39 cellular contexts compared by ENCODE assay signal in the genomic region with DNA sequence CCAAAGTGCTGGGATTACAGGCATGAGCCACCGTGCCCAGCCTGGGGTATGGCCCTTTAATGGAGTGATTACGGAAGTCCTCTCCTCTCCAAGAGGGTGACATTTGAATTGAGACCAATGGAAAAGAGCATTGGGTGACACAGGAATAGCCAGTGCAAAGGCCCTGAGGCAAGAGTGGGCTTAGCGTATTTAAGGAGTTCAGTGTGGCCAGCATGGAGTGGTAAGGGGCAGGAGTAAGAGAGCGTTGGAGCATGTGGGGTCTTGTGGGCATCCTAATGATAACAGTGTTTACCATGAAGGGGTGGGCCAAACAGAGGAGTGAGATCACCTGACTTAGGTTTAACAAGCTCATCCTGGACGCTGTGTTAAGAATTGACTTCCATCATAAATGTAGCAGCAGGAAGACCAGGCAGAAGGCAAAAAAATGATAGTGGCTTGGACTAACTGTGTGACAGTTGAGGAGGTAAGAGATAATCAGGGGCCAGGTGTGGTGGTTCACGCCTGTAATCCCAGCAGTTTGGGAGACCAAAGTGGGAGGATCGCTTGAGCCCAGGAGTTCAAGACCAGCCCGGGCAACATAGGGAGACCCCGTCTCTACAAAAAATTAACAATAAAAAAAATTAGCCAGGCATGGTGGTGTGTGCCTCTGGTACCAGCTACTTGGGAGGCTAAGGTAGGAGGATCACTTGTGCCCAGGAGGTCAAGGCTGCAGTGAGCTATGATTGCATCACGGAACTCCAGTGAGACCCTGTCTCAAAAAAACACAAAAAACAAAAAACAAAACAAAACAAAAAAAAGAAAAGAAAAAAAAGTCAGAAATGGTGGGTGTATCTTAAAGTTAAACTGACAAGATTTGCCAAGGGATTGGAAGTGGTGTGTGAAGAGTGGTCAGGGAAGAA. TPM values are rescaled to one million over a fixed set of nuclear protein-coding genes. Genes with fewer than 3 reads are reported as not detected.
"Had no signal": no experiment of that assay in that cellular context is flagged by ENCODE, and none has a peak within 500 bp of the region (broad histone marks: within the 10 kb centered on the region; RNA-seq: fewer than 3 reads in every experiment).

No MANE protein-coding gene starts in this region.

- H3K4me1 Mint-ChIP-seq: activated B cell treated with CpG ODN at 0.5 μM for 24 hours had no signal

- H3K27me3 Mint-ChIP-seq: activated B cell treated with CpG ODN at 0.5 μM for 24 hours; activated CD4-positive, alpha-beta memory T cell treated with anti-CD3 and anti-CD28 coated beads for 36 hours had no signal

- H3K9me3 ChIP-seq: adrenal gland, MG63 had no signal

- H3K36me3 Mint-ChIP-seq: activated CD4-positive, alpha-beta memory T cell treated with anti-CD3 and anti-CD28 coated beads for 36 hours; activated naive CD4-positive, alpha-beta T cell treated with anti-CD3 and anti-CD28 coated beads, Interleukin-2, amount 50 U/mL, for 72 hours had no signal

- H3K27ac ChIP-seq: adrenal gland, brain microvascular endothelial cell had no signal

- H3K36me3 ChIP-seq: adrenal gland, brain microvascular endothelial cell, MG63 had no signal

- FAIRE-seq: RCC 7860 had no signal

- DNase-seq: activated B cell treated with CpG ODN at 0.5 μM for 24 hours; activated CD4-positive, alpha-beta memory T cell treated with anti-CD3 and anti-CD28 coated beads for 36 hours; activated CD4-positive, alpha-beta T cell treated with anti-CD3 and anti-CD28 coated beads for 4 hours; activated CD4-positive, alpha-beta T cell treated with anti-CD3 and anti-CD28 coated beads, Interleukin-2, amount 50 U/mL, for 1 hour; activated CD4-positive, CD25-positive, alpha-beta regulatory T cell treated with anti-CD3 and anti-CD28 coated beads, Interleukin-2, amount 50 U/mL, for 72 hours; activated CD8-positive, alpha-beta memory T cell treated with anti-CD3 and anti-CD28 coated beads, Interleukin-2, amount 50 U/mL, for 4 hours; activated effector memory CD4-positive, alpha-beta T cell treated with Interleukin-2 at 50 U/mL for 16 hours; activated naive CD4-positive, alpha-beta T cell; activated T-cell treated with anti-CD3 and anti-CD28 coated beads for 4 hours; activated T-cell treated with anti-CD3 and anti-CD28 coated beads, Interleukin-2, amount 50 U/mL, for 4 hours; adrenal gland; brain microvascular endothelial cell; central memory CD4-positive, alpha-beta T cell; Kasumi-1; KG1; MG63; NCI-H1048; NCI-H1105 treated with DMSO at 0.1 percent for 48 hours; NCI-H1436; NCI-H1694; NCI-H1930; NCI-H2081 treated with DMSO at 0.1 percent for 48 hours; NCI-H345; NCI-H524 treated with DMSO at 0.1 percent for 48 hours; NCI-H748 treated with DMSO at 0.1 percent for 48 hours; NK-92 treated with Interleukin-12 subunit alpha and Interleukin-12 subunit beta, amount 100 ng/mL, for 24 hours; PC-3; SIG-M5; T-helper 1 cell; T-helper 2 cell; T-helper 9 cell had no signal

- H3K27me3 ChIP-seq: adrenal gland, brain microvascular endothelial cell, MG63 had no signal

- ATAC-seq: activated naive CD4-positive, alpha-beta T cell treated with anti-CD3 and anti-CD28 coated beads, Interleukin-2, amount 50 U/mL, for 72 hours; activated T-cell treated with anti-CD3 and anti-CD28 coated beads, Interleukin-2, amount 50 U/mL, for 4 hours; PC-3; Right ventricle myocardium inferior; SK-N-SH treated with all-trans-retinoic acid at 6 μM for 48 hours had no signal

- H3K4me3 ChIP-seq: adrenal gland, MG63 had no signal

- H3K9me3 Mint-ChIP-seq: activated B cell treated with CpG ODN at 0.5 μM for 24 hours; activated CD4-positive, alpha-beta memory T cell treated with anti-CD3 and anti-CD28 coated beads for 36 hours; activated naive CD4-positive, alpha-beta T cell treated with anti-CD3 and anti-CD28 coated beads, Interleukin-2, amount 50 U/mL, for 72 hours; activated T-cell treated with anti-CD3 and anti-CD28 coated beads, Interleukin-2, amount 50 U/mL, for 4 hours; activated T-helper 1 cell treated with anti-CD3 and anti-CD28 coated beads, Interleukin-12 subunit alpha, Interleukin-12 subunit beta, Interleukin-2, Interleukin-4 antibody, amounts not matched to agents 30 ng/mL and 10 ng/mL and 1 ng/mL, durations not matched to agents 14 hours and 24 hours and 36 hours had no signal

- H3K4me3 Mint-ChIP-seq: activated B cell treated with CpG ODN at 0.5 μM for 24 hours; activated CD4-positive, alpha-beta memory T cell treated with anti-CD3 and anti-CD28 coated beads for 36 hours; activated T-cell treated with anti-CD3 and anti-CD28 coated beads, Interleukin-2, amount 50 U/mL, for 4 hours; activated T-helper 1 cell treated with anti-CD3 and anti-CD28 coated beads, Interleukin-12 subunit alpha, Interleukin-12 subunit beta, Interleukin-2, Interleukin-4 antibody, amounts not matched to agents 30 ng/mL and 10 ng/mL and 1 ng/mL, durations not matched to agents 14 hours and 24 hours and 36 hours had no signal

- H3K27ac Mint-ChIP-seq: activated B cell treated with CpG ODN at 0.5 μM for 24 hours; activated CD4-positive, alpha-beta memory T cell treated with anti-CD3 and anti-CD28 coated beads for 36 hours; activated T-helper 1 cell treated with anti-CD3 and anti-CD28 coated beads, Interleukin-12 subunit alpha, Interleukin-12 subunit beta, Interleukin-2, Interleukin-4 antibody, amounts not matched to agents 30 ng/mL and 10 ng/mL and 1 ng/mL, durations not matched to agents 14 hours and 24 hours and 36 hours had no signal

RNA-seq across cellular contexts. Expression of a gene that starts 51.4 kb away (rescaled TPM):
- total RNA-seq: activated B cell treated with CpG ODN at 0.5 μM for 24 hours, cerebellum, NCI-H460, SK-MEL-5 had no signal
